Comparison of ENCODE assay signal across 1 cellular context in genomic region chr6:83984411-83984810, GRCh38.
A peak's percentile ranks its signal among the peaks of the same experiment; 100 is the strongest.
TF ChIP-seq lines count a peak whose summit lies in the region.

No MANE protein-coding gene starts in this region.

TF ChIP-seq in K562, 482 proteins besides CTCF, POLR2A, EP300 and RAD21:
- no peak for TF ChIP-seq NCOA2 (IDR thresholded peaks at IDR 0.05; ENCODE audit: partially characterized antibody in 2 of 2)
- no peak for TF ChIP-seq ID3 (CRISPR knock-in tag; IDR thresholded peaks at IDR 0.05)
- no peak for TF ChIP-seq ID3 (tag; IDR thresholded peaks at IDR 0.05)
- peak; percentile 73; the same call in 1 of the 2 replicates for TF ChIP-seq DMBX1 (CRISPR knock-in tag; IDR thresholded peaks at IDR 0.05; ENCODE audit: borderline replicate concordance)
- TF ChIP-seq CXXC5 (CRISPR knock-in tag; IDR thresholded peaks at IDR 0.05), result 0 out of 2 replicates have a peak, but pooled peaks have one; percentile 42
- TF ChIP-seq CHCHD3 (CRISPR knock-in tag; IDR thresholded peaks at IDR 0.05), result no peak
- TF ChIP-seq HOXB6 (CRISPR knock-in tag; IDR thresholded peaks at IDR 0.05; ENCODE audit: borderline replicate concordance), result no peak
- TF ChIP-seq, protein P1, sequence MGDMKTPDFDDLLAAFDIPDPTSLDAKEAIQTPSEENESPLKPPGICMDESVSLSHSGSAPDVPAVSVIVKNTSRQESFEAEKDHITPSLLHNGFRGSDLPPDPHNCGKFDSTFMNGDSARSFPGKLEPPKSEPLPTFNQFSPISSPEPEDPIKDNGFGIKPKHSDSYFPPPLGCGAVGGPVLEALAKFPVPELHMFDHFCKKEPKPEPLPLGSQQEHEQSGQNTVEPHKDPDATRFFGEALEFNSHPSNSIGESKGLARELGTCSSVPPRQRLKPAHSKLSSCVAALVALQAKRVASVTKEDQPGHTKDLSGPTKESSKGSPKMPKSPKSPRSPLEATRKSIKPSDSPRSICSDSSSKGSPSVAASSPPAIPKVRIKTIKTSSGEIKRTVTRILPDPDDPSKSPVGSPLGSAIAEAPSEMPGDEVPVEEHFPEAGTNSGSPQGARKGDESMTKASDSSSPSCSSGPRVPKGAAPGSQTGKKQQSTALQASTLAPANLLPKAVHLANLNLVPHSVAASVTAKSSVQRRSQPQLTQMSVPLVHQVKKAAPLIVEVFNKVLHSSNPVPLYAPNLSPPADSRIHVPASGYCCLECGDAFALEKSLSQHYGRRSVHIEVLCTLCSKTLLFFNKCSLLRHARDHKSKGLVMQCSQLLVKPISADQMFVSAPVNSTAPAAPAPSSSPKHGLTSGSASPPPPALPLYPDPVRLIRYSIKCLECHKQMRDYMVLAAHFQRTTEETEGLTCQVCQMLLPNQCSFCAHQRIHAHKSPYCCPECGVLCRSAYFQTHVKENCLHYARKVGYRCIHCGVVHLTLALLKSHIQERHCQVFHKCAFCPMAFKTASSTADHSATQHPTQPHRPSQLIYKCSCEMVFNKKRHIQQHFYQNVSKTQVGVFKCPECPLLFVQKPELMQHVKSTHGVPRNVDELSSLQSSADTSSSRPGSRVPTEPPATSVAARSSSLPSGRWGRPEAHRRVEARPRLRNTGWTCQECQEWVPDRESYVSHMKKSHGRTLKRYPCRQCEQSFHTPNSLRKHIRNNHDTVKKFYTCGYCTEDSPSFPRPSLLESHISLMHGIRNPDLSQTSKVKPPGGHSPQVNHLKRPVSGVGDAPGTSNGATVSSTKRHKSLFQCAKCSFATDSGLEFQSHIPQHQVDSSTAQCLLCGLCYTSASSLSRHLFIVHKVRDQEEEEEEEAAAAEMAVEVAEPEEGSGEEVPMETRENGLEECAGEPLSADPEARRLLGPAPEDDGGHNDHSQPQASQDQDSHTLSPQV (IDR thresholded peaks at IDR 0.05), result peak; percentile 67; the same call in 1 of the 2 replicates
- TF ChIP-seq, protein P2, sequence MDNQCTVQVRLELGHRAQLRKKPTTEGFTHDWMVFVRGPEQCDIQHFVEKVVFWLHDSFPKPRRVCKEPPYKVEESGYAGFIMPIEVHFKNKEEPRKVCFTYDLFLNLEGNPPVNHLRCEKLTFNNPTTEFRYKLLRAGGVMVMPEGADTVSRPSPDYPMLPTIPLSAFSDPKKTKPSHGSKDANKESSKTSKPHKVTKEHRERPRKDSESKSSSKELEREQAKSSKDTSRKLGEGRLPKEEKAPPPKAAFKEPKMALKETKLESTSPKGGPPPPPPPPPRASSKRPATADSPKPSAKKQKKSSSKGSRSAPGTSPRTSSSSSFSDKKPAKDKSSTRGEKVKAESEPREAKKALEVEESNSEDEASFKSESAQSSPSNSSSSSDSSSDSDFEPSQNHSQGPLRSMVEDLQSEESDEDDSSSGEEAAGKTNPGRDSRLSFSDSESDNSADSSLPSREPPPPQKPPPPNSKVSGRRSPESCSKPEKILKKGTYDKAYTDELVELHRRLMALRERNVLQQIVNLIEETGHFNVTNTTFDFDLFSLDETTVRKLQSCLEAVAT (IDR thresholded peaks at IDR 0.05), result no peak
- no peak for TF ChIP-seq ZNF551 (CRISPR knock-in tag; IDR thresholded peaks at IDR 0.05)
